In the genomic region with DNA sequence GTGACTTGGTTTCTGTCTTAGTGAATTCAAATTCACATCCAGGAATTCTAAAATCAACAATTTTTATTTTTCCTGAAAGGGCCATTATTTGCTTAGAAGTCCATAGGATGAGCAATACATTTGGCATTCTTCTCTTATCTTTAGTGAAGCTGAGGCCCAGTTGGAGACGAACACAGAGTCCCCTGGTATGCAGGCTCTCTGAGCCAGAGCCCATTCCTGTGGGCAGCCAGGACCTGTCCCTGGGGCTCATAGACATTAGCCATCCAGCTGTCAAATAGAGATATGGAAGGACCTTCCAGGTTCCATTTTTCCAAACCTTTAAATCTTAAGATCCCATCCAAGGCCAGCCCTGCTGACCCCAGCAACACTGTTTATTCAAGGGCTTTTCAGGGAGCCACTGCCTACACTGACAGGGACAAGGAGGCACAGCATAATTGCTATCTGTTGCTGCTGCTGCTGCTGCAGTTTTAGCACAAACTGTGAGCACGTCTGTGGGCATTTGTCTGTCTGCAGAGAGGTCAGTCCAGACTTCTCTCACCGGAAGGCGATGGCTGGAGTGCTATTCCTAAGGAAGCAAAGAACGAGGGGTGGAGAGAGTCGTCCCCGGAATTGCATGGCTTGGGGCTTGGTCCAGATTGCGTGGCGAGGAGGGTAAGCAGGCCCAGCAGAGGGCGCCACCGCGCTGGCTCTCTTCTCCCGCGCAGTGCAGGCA, we compare ENCODE assay signal across 9 cellular contexts.
DNase-seq lines count a peak whose midpoint lies in the region; ATAC-seq and TF ChIP-seq lines count a peak whose summit lies in the region.
"Had no signal": no experiment of that assay in that cellular context is flagged by ENCODE, and none has a peak within 500 bp of the region (broad histone marks: within the 10 kb centered on the region; RNA-seq: fewer than 3 reads in every experiment).

No MANE protein-coding gene starts in this region.

- POLR2A ChIA-PET in BJ (lab: Charles Lee), result no interaction called here

- peak overlapping the region; percentile 87 for H3K27ac Mint-ChIP-seq in chondrocyte (ENCODE audit: unreplicated experiment)
- H3K27ac Mint-ChIP-seq: T-helper 1 cell treated with Interleukin-12 subunit alpha and Interleukin-12 subunit beta and Interleukin-4 antibody, amounts not matched to agents 30 μg/mL and 1 μg/mL, for 36 hours had no signal

- CTCF ChIA-PET in BJ (lab: Yijun Ruan, JAX), result interaction anchor here (0.6 to 1.6 kb wide), 4 partner anchors 9 to 94 kb away, joined by 3 read pairs; no protein-coding TSS in a partner anchor

- DNase-seq in BJ (ENCODE audit: low read depth) (no peak), HT1080 (ENCODE audit: low read depth) (peak; percentile 87), RKO (ENCODE audit: low spot score) (peak; percentile 15), chondrocyte (ENCODE audit: low spot score) (no peak), NCI-H510A treated with DMSO at 0.1 percent for 48 hours (lab: John Stamatoyannopoulos, UW) (no peak)
- DNase-seq in stimulated activated CD8-positive, alpha-beta memory T cell treated with anti-CD3 and anti-CD28 coated beads, Interleukin-7, amount 100 ng/mL, for 24 hours (ENCODE audit: low read depth), result peak; percentile 37

- H3K9ac ChIP-seq in liver (ENCODE audit: low read depth in 1 of 2, low read length in 2 of 2), result no peak overlapping the region

- 3% methylated on average over 14 of the region's 14 CpGs for WGBS in liver

- H3K9me3 Mint-ChIP-seq in chondrocyte (ENCODE audit: low read depth), result peaks cover 14% of the 10 kb centered on the region

- TF ChIP-seq CTCF in BJ (IDR thresholded peaks at IDR 0.05; ENCODE audit: insufficient read depth, low read depth, low read length), result peak; percentile 91
- peak; percentile 95 for TF ChIP-seq CTCF in chondrocyte (IDR thresholded peaks at IDR 0.05)
- peak; percentile 73 for TF ChIP-seq CTCF in liver (IDR thresholded peaks at IDR 0.05; ENCODE audit: low read depth, low read length, missing input control)

- H3K9me3 ChIP-seq in liver (ENCODE audit: control insufficient read depth in 4 of 4, low read length in 3 of 4), result peaks cover 0 to 4% (median 2%) of the 10 kb centered on the region in 4 donors

- H3K36me3 ChIP-seq in BJ (ENCODE audit: control insufficient read depth, insufficient read depth, low read length), result no peaks in the 10 kb centered on the region
- H3K36me3 ChIP-seq in liver (ENCODE audit: control insufficient read depth in 4 of 4, insufficient read depth in 3 of 4, low read depth in 1 of 4, low read length in 3 of 4), result peaks cover 0 to 2% (median 0%) of the 10 kb centered on the region in 4 donors

- no peaks in the 10 kb centered on the region for H3K27me3 ChIP-seq in BJ (ENCODE audit: control insufficient read depth, insufficient read depth, low read length)
- no peaks in the 10 kb centered on the region for H3K27me3 ChIP-seq in liver (ENCODE audit: control insufficient read depth in 4 of 4, insufficient read depth in 4 of 4, low read length in 3 of 4)

- H3K27ac ChIP-seq in liver (ENCODE audit: low read depth in 1 of 2, low read length in 2 of 2), result no peak overlapping the region

- H3K4me3 ChIP-seq in BJ (ENCODE audit: low read depth, low read length) (no peak overlapping the region), liver (ENCODE audit: low read depth in 1 of 3, low read length in 3 of 3) (no peak overlapping the region)

- ATAC-seq in GM18511 (IDR thresholded peaks at IDR 0.05; ENCODE audit: unreplicated experiment), result peak; percentile 80

- peak overlapping the region; percentile 52 for H3K4me3 Mint-ChIP-seq in chondrocyte (ENCODE audit: unreplicated experiment)
- H3K4me3 Mint-ChIP-seq: T-helper 1 cell treated with Interleukin-12 subunit alpha and Interleukin-12 subunit beta and Interleukin-4 antibody, amounts not matched to agents 30 μg/mL and 1 μg/mL, for 36 hours had no signal

- H3K36me3 Mint-ChIP-seq in chondrocyte (ENCODE audit: low read depth), result peaks cover 6% of the 10 kb centered on the region

- H3K27me3 Mint-ChIP-seq in chondrocyte (ENCODE audit: low read depth), result no peaks in the 10 kb centered on the region

- peak; percentile 88 to 91 for TF ChIP-seq RAD21 in liver (IDR thresholded peaks at IDR 0.05)

- H3K4me1 Mint-ChIP-seq in chondrocyte (ENCODE audit: low read depth), result peaks cover 47% of the 10 kb centered on the region

- H3K4me1 ChIP-seq in liver (ENCODE audit: control insufficient read depth in 4 of 4, insufficient read depth in 4 of 4, low read length in 3 of 4), result peaks cover 0 to 4% (median 0%) of the 10 kb centered on the region in 4 donors

TF ChIP-seq in liver, 16 proteins besides CTCF, POLR2A, EP300 and RAD21:
- TF ChIP-seq YY1 (IDR thresholded peaks at IDR 0.05) (no peak), TAF1 (conservative IDR thresholded peaks at IDR 0.05) (no peak), RXRA (IDR thresholded peaks at IDR 0.05) (no peak), FOXA2 (IDR thresholded peaks at IDR 0.05) (no peak), HNF4G (IDR thresholded peaks at IDR 0.05) (no peak)
TF ChIP-seq in liver: peak in this region for 0.

Comparison
In these comparisons a context has a peak if more than half of its experiments do, and no peak if none do; other contexts are left out.
1. DNase-seq: peak in HT1080 (single experiment), RKO (single experiment) and stimulated activated CD8-positive, alpha-beta memory T cell treated with anti-CD3 and anti-CD28 coated beads, Interleukin-7, amount 100 ng/mL, for 24 hours (single experiment); none in BJ (single experiment), chondrocyte (single experiment) and NCI-H510A treated with DMSO at 0.1 percent for 48 hours (single experiment).
2. Peak in every context shown above with its lines, with median percentiles within 50 percentile points of each other: CTCF ChIP-seq.